1 cellular context compared by ENCODE assay signal in genomic region chr20:23634985-23635767, GRCh38.
TF ChIP-seq lines count a peak whose summit lies in the region.

No MANE protein-coding gene starts in this region.

TF ChIP-seq in GM23338, 12 proteins besides CTCF, POLR2A, EP300 and RAD21 (continued from another document):
- TF ChIP-seq ZNF462 (CRISPR knock-in tag; IDR thresholded peaks at IDR 0.05) = no peak
